Comparison of ENCODE assay signal across 8 cellular contexts in the genomic region with DNA sequence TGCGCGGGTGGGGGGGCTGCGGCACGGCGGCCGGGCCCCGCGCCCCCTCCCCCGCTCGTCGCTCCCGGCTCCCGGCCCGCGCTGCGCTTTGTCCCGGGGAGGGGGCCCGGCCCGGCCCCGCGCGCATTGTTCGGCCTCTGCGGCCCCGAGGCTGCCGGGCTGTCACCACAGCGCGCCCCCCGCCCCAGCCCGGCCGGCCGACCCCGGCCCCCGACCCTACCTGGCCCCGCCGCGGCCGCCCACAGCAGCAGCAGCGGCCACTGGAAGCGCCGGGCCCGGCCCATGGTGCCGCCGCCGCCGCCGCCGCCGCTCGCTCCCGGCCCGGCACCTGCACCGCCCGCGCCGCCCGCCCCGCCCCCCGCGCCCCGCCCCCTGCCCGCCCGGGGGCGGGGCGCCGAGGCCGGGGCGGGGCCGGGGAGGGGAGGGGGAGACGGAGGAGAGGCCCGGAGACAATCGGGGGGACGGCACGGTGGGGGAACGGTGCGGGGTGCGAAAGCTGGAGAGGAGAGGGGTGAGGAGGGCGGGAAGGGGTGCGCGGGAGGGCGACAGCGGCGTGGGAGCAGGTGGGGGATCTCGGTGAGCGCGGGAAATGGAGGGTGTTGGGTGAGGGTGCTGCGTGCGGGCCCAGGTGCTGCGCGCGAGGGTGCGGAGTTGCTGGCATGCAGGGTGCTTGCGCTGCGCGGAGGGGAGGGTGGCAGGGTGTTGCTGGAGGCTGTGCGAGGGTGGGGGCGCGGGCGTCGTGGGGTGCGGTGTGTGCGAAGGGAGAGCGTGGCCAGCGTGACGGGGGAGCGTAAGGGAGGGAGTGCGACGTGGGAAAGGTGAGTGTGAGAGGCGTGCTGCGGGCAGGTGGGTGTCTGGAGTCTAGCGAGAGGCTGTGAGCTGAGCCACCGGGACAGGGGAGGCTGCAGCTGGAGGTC. TPM values are rescaled to one million over a fixed set of nuclear protein-coding genes. Genes with fewer than 3 reads are reported as not detected.
DNase-seq lines count a peak whose midpoint lies in the region; TF ChIP-seq lines count a peak whose summit lies in the region.

A gene with protein sequence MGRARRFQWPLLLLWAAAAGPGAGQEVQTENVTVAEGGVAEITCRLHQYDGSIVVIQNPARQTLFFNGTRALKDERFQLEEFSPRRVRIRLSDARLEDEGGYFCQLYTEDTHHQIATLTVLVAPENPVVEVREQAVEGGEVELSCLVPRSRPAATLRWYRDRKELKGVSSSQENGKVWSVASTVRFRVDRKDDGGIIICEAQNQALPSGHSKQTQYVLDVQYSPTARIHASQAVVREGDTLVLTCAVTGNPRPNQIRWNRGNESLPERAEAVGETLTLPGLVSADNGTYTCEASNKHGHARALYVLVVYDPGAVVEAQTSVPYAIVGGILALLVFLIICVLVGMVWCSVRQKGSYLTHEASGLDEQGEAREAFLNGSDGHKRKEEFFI (minus strand): TSS at position 344 of the 917 bp plus-strand sequence. CDS start 60 bp downstream, at position 284.

- H3K4me3 Mint-ChIP-seq in nephron progenitor cell, result peak within 1 kb of the TSS; percentile 95

- H3K4me3 ChIP-seq in fibroblast of lung (replicated peaks in 1 of 4; ENCODE audit: control extremely low read depth in 1 of 4, insufficient read depth in 1 of 4, low read depth in 3 of 4, low read length in 4 of 4) (peak within 1 kb of the TSS in 3 of 4 experiments; percentile 40 to 53 (median 51)), tibial nerve (peak within 1 kb of the TSS; percentile 47 to 72 (median 60))

- no peaks in the 10 kb centered on the region for H4K20me1 ChIP-seq in fibroblast of lung (ENCODE audit: control insufficient read depth, extremely low read depth, insufficient read depth, low read length)

- H2AFZ ChIP-seq in fibroblast of lung (ENCODE audit: low read length), result peak within 1 kb of the TSS; percentile 59

- H3K4me1 ChIP-seq in fibroblast of lung (ENCODE audit: control insufficient read depth, extremely low read depth, insufficient read depth, low read length), result peaks cover 10% of the 10 kb centered on the region
- H3K4me1 ChIP-seq in tibial nerve, result peaks cover 0 to 49% (median 11%) of the 10 kb centered on the region in 4 donors

- H3K79me2 ChIP-seq in fibroblast of lung (ENCODE audit: control insufficient read depth, insufficient read depth, low read length), result no peaks in the 10 kb centered on the region

- H3K27ac Mint-ChIP-seq in nephron progenitor cell, result no peak within 1 kb of the TSS

- no peak for TF ChIP-seq EP300 in tibial nerve (IDR thresholded peaks at IDR 0.05)

- peak; percentile 91 for DNase-seq in D341Med (ENCODE audit: low spot score)
- peak; percentile 65 for DNase-seq in NCI-H2171 (lab: John Stamatoyannopoulos, UW)
- DNase-seq in activated T-helper 1 cell treated with Interleukin-2 at 50 U/mL for 16 hours (ENCODE audit: low read depth), result peak; percentile 43
- no peak for DNase-seq in fibroblast of lung (ENCODE audit: low read depth in 2 of 2)
- peak; percentile 66 for DNase-seq in nephron progenitor cell
- no peak for DNase-seq in tibial nerve (ENCODE audit: low spot score in 2 of 2)
- no peak for DNase-seq in HPDE6-E6E7 (ENCODE audit: extremely low spot score)
- no peak for DNase-seq in cerebellar nuclear complex (lab: John Stamatoyannopoulos, UW)

- H3K27me3 Mint-ChIP-seq in nephron progenitor cell (ENCODE audit: low read depth, poor library complexity), result peaks cover 68% of the 10 kb centered on the region

- H3K9me3 Mint-ChIP-seq in nephron progenitor cell, result peaks cover 6% of the 10 kb centered on the region

- H3K4me2 ChIP-seq in fibroblast of lung (ENCODE audit: extremely low read depth, insufficient read depth, low read length), result peak within 1 kb of the TSS; percentile 78

- peaks cover 41% of the 10 kb centered on the region for H3K4me1 Mint-ChIP-seq in nephron progenitor cell

- 1 to 2% methylated on average over 63 to 87 of the region's 112 CpGs for whole genome bisulfite sequencing in tibial nerve, 2 donors

- no peaks in the 10 kb centered on the region for H3K36me3 ChIP-seq in fibroblast of lung (ENCODE audit: control insufficient read depth, insufficient read depth, low read length)
- H3K36me3 ChIP-seq in tibial nerve, result no peaks in the 10 kb centered on the region

- peaks cover 32% of the 10 kb centered on the region for H3K27me3 ChIP-seq in fibroblast of lung (ENCODE audit: control insufficient read depth, insufficient read depth, low read length)
- peaks cover 2 to 43% of the 10 kb centered on the region in 2 donors for H3K27me3 ChIP-seq in tibial nerve

- TF ChIP-seq CTCF in fibroblast of lung (conservative IDR thresholded peaks at IDR 0.05 in 1 of 2, IDR thresholded peaks at IDR 0.05 in 1 of 2; ENCODE audit: low read depth in 1 of 2, low read length in 2 of 2) (no peak), nephron progenitor cell (IDR thresholded peaks at IDR 0.05) (no peak), tibial nerve (IDR thresholded peaks at IDR 0.05) (no peak)

- H3K27ac ChIP-seq in fibroblast of lung (ENCODE audit: insufficient read depth, low read length) (no peak within 1 kb of the TSS), tibial nerve (peak within 1 kb of the TSS; percentile 73 to 92 (median 84))

- peaks cover 11% of the 10 kb centered on the region for H3K36me3 Mint-ChIP-seq in nephron progenitor cell (ENCODE audit: low read depth)

- no peak within 1 kb of the TSS for H3K9ac ChIP-seq in fibroblast of lung (ENCODE audit: insufficient read depth, low read length)

- TF ChIP-seq POLR2A in tibial nerve (IDR thresholded peaks at IDR 0.05), result no peak

- H3K9me3 ChIP-seq in fibroblast of lung (ENCODE audit: control insufficient read depth, insufficient read depth, low read depth, low read length) (no peaks in the 10 kb centered on the region), tibial nerve (no peaks in the 10 kb centered on the region)

RNA-seq across cellular contexts. Expression of the gene that starts here (rescaled TPM):
- total RNA-seq in fibroblast of lung (1.5 and 2.1 TPM in 2 replicates), tibial nerve (100 to 1,000 TPM in 2 of 4 donors, 10 to 100 TPM in 2; 85.2 to 108 (median 102) TPM)
- 0.49 and 1.5 TPM in 2 replicates for polyA plus RNA-seq in fibroblast of lung
- polyA plus RNA-seq in fibroblast of lung (2012), result 1.4 and 5.6 TPM in 2 replicates
- polyA minus RNA-seq in fibroblast of lung (ENCODE audit: low replicate concordance), result 1.6 and 2.6 TPM in 2 replicates

Comparison
In these comparisons a context has a peak if more than half of its experiments do, and no peak if none do; other contexts are left out.
1. RNA of the gene that starts here (total RNA-seq): 85.2 to 108 TPM in tibial nerve; 1.5 to 2.1 TPM in fibroblast of lung; every median in the first group is over 10 times any median in the second.
2. DNase-seq: peak in D341Med (single experiment), NCI-H2171 (single experiment), activated T-helper 1 cell treated with Interleukin-2 at 50 U/mL for 16 hours (single experiment) and nephron progenitor cell (single experiment); none in fibroblast of lung (0 of 2), tibial nerve (0 of 2), HPDE6-E6E7 (single experiment) and cerebellar nuclear complex (0 of 2).